ENCODE assay signal across 8 cellular contexts in the genomic region with DNA sequence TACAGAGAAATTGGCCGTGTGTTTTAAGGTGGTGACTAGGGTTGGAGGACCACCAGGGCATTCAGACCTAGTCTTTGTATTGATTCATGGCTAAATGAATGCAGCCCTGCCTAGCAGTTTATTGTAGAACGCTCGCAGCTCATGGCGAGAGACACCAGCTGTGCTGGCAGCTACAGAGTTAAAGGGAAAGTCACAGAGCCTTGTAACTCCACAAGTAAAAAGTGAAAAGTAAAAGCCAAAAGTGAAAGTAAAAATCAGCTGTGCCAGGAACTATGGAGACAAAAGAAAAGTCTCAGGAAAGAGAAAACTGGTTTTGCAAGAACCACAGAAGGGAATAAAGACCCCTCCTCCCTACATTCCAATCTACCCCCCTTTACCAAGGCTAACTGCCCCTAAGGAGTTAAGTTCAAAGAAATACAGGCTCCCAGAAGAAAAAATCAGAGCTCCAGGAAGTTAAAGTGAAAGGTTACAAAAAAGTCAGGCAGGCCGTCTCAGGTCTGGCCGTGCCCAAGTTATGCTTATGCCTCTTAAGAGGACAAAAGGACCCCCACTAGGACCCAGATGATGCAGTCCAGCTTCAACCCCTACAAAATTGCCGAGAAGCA. TPM values are rescaled to one million over a fixed set of nuclear protein-coding genes. Genes with fewer than 3 reads are reported as not detected.
DNase-seq lines count a peak whose midpoint lies in the region; ATAC-seq, FAIRE-seq and TF ChIP-seq lines count a peak whose summit lies in the region.

No MANE protein-coding gene starts in this region.

- H3K36me3 ChIP-seq in BLaER1 treated with 17β-estradiol and CSF1 and Interleukin-3, amounts not matched to agents 10 nM and 100 nM: no peaks in the 10 kb centered on the region
- H3K36me3 ChIP-seq in H7 (replicated peaks; ENCODE audit: control insufficient read depth, insufficient read depth, low read length) (no peaks in the 10 kb centered on the region), pancreas (no peaks in the 10 kb centered on the region)

- H3K27ac ChIP-seq in BLaER1 treated with 17β-estradiol and CSF1 and Interleukin-3, amounts not matched to agents 10 nM and 100 nM: peak overlapping the region in 10 of 11 experiments; percentile 29 to 87 (median 81); a peak in 21 of 22 replicates
- peak overlapping the region; percentile 35 to 89 (median 70) for H3K27ac ChIP-seq in pancreas

- CTCF ChIA-PET in WTC11 (lab: Charles Lee): interaction anchor here (0.7 to 1.5 kb wide), 7 partner anchors 12 to 203 kb away, joined by 3 to 6 read pairs (median 3); a partner anchor contains a TSS

- no peaks in the 10 kb centered on the region for H3K27me3 ChIP-seq in BLaER1 treated with 17β-estradiol and CSF1 and Interleukin-3, amounts not matched to agents 10 nM and 100 nM
- H3K27me3 ChIP-seq in H7 (ENCODE audit: control insufficient read depth, insufficient read depth, low read length) (peaks cover 2% of the 10 kb centered on the region; the same call in 1 of the 2 replicates), pancreas (no peaks in the 10 kb centered on the region)

- peaks cover 9 to 26% (median 23%) of the 10 kb centered on the region in 10 experiments for H3K4me1 ChIP-seq in BLaER1 treated with 17β-estradiol and CSF1 and Interleukin-3, amounts not matched to agents 10 nM and 100 nM
- peaks cover 0 to 4% (median 0%) of the 10 kb centered on the region in 3 donors for H3K4me1 ChIP-seq in pancreas

- FAIRE-seq in pancreas (lab: Jason Lieb, UNC): no peak

- no peak overlapping the region for H3K4me3 Mint-ChIP-seq in WTC11

- intact Hi-C loops in pancreas (cut with DNase I): no loop called here

- H3K9me3 Mint-ChIP-seq in WTC11: peaks cover 3% of the 10 kb centered on the region; the same call in 1 of the 2 replicates

- H3K27ac Mint-ChIP-seq in WTC11: no peak overlapping the region

- H3K36me3 Mint-ChIP-seq in WTC11: peaks cover 5% of the 10 kb centered on the region; the same call in 1 of the 2 replicates

- TF ChIP-seq CTCF in WTC11 (IDR thresholded peaks at IDR 0.05) (no peak), pancreas (IDR thresholded peaks at IDR 0.05) (no peak)

- peak overlapping the region; percentile 48 to 68 (median 60) for H3K4me3 ChIP-seq in BLaER1 treated with 17β-estradiol and CSF1 and Interleukin-3, amounts not matched to agents 10 nM and 100 nM
- H3K4me3 ChIP-seq in H7 (ENCODE audit: insufficient read depth, low read depth, low read length) (peak overlapping the region; percentile 54; the same call in 1 of the 2 replicates), pancreas (peak overlapping the region; percentile 8 to 56 (median 34))

- peak overlapping the region; percentile 81 to 99 (median 94) for H3K4me2 ChIP-seq in BLaER1 treated with 17β-estradiol and CSF1 and Interleukin-3, amounts not matched to agents 10 nM and 100 nM

- peak; percentile 44 for ATAC-seq in WTC11
- ATAC-seq in pancreas: peak; percentile 73 to 87 (median 80)
- ATAC-seq in GM21526 (IDR thresholded peaks at IDR 0.05; ENCODE audit: low FRiP score, unreplicated experiment): no peak
- ATAC-seq in GM18861 (IDR thresholded peaks at IDR 0.05; ENCODE audit: unreplicated experiment): no peak

- DNase-seq in H7 (peak; percentile 48), WTC11 (ENCODE audit: low spot score) (no peak), glomerular endothelial cell (ENCODE audit: extremely low read depth, low read depth, low spot score) (peak; percentile 33), pancreas (peak in 3 of 6 donors; percentile 24 to 45 (median 44)), NCI-H82 treated with DMSO at 0.1 percent for 48 hours (lab: John Stamatoyannopoulos, UW; ENCODE audit: unreplicated experiment) (no peak)

- H3K27me3 Mint-ChIP-seq in WTC11 (ENCODE audit: low read depth): no peaks in the 10 kb centered on the region

- H3K4me1 Mint-ChIP-seq in WTC11: no peaks in the 10 kb centered on the region

- POLR2A ChIA-PET in WTC11 (lab: Charles Lee): interaction anchor here (0.6 to 3.6 kb wide), 4 partner anchors 17 to 168 kb away, joined by 3 to 27 read pairs (median 4); a partner anchor contains a TSS

- 0 out of 22 replicates have a peak, but pooled peaks cover 0 to 3% (median 0%) of the 10 kb centered on the region in 11 experiments for H3K9me3 ChIP-seq in BLaER1 treated with 17β-estradiol and CSF1 and Interleukin-3, amounts not matched to agents 10 nM and 100 nM (replicated peaks in 1 of 11)
- H3K9me3 ChIP-seq in pancreas: no peaks in the 10 kb centered on the region

- H3K9ac ChIP-seq in BLaER1 treated with 17β-estradiol and CSF1 and Interleukin-3, amounts not matched to agents 10 nM and 100 nM: peak overlapping the region; percentile 49 to 83 (median 75)

- H4K20me1 ChIP-seq in BLaER1 treated with 17β-estradiol and CSF1 and Interleukin-3, amounts not matched to agents 10 nM and 100 nM: no peaks in the 10 kb centered on the region

- WGBS in pancreas, 2 donors: 0 to 1% methylated on average over 7 of the region's 7 CpGs

TF ChIP-seq in WTC11, 78 proteins besides CTCF, POLR2A, EP300 and RAD21:
- TF ChIP-seq ZNF138 (CRISPR knock-in tag; conservative IDR thresholded peaks at IDR 0.05) (no peak), ZNF121 (CRISPR knock-in tag; IDR thresholded peaks at IDR 0.05) (no peak)
TF ChIP-seq in WTC11: peak in this region for 0.

RNA-seq across cellular contexts. Expression of a gene that starts 46.4 kb away (rescaled TPM):
- 28.4 and 31.0 TPM in 2 replicates for total RNA-seq in H7 (2014; rRNA removed; shearing (Covaris generic))
- total RNA-seq in WTC11 (2021): 39.3 to 53.1 TPM (median 45.2 TPM) in 3 replicates
- 11.7 and 12.5 TPM in 2 replicates for total RNA-seq in glomerular endothelial cell
- total RNA-seq in pancreas: 10 to 100 TPM in 5 of 6 donors, 1 to 10 TPM in 1; 8.2 to 16.5 (median 13.4) TPM
- 1 to 10 TPM; 1.9 to 6.7 TPM for polyA plus RNA-seq in pancreas

RNA-seq across cellular contexts. Expression of a gene that starts 47.0 kb away (rescaled TPM):
- 1.2 TPM in 1 of 2 replicates, not detected in the other for total RNA-seq in H7 (2014; rRNA removed; shearing (Covaris generic))
- total RNA-seq in WTC11 (2021) (0.18 to 0.48 TPM (median 0.25 TPM) in 3 replicates), glomerular endothelial cell (0.06 and 0.58 TPM in 2 replicates), pancreas (1 to 10 TPM in 1 of 6 donors, under 1 TPM in 5; 0.28 to 1.1 (median 0.57) TPM)
- 1 to 10 TPM in 1 of 2 donors, under 1 TPM in 1; 0.87 to 1.4 TPM for polyA plus RNA-seq in pancreas

RNA-seq across cellular contexts. Expression of a gene that starts 54.9 kb away (rescaled TPM):
- total RNA-seq in H7 (2014; rRNA removed; shearing (Covaris generic)): 78.7 and 88.7 TPM in 2 replicates
- 59.8 to 64.5 TPM (median 60.7 TPM) in 3 replicates for total RNA-seq in WTC11 (2021)
- total RNA-seq in glomerular endothelial cell: 110 and 123 TPM in 2 replicates
- 10 to 100 TPM; 45.8 to 76.8 (median 60.2) TPM for total RNA-seq in pancreas
- polyA plus RNA-seq in pancreas: 10 to 100 TPM; 36.3 to 75.1 TPM

RNA-seq across cellular contexts. Expression of a gene that starts 55.2 kb away (rescaled TPM):
- 111 and 137 TPM in 2 replicates for total RNA-seq in H7 (2014; rRNA removed; shearing (Covaris generic))
- total RNA-seq in WTC11 (2021): 118 to 123 TPM (median 121 TPM) in 3 replicates
- 144 and 152 TPM in 2 replicates for total RNA-seq in glomerular endothelial cell
- 10 to 100 TPM; 58.7 to 89.6 (median 69.2) TPM for total RNA-seq in pancreas
- polyA plus RNA-seq in pancreas: 10 to 100 TPM; 32.1 to 64.8 TPM

Comparison
In these comparisons a context has a peak if more than half of its experiments do, and no peak if none do; other contexts are left out.
1. DNase-seq: peak in H7 (single experiment) and glomerular endothelial cell (single experiment); none in WTC11 (single experiment) and NCI-H82 treated with DMSO at 0.1 percent for 48 hours (single experiment).
2. ATAC-seq: peak in WTC11 (single experiment) and pancreas (4 of 4); none in GM21526 (single experiment) and GM18861 (single experiment).
3. Peak in every context shown above with its lines, with median percentiles within 50 percentile points of each other: H3K4me3 ChIP-seq.